8 cellular contexts compared by ENCODE assay signal in genomic region chr17:16751224-16751923, GRCh38.
DNase-seq lines count a peak whose midpoint lies in the region; ATAC-seq and TF ChIP-seq lines count a peak whose summit lies in the region.
"Not testable (repeated sequence)": the region's sequence is repeated elsewhere in the genome, so short reads cannot be mapped to it uniquely, and the experiment has no call there.

No MANE protein-coding gene starts in this region.

- not testable (repeated sequence) for H3K36me3 ChIP-seq in BLaER1 treated with 17β-estradiol and CSF1 and Interleukin-3, amounts not matched to agents 10 nM and 100 nM

- H3K4me3 Mint-ChIP-seq in activated naive CD8-positive, alpha-beta T cell treated with anti-CD3 and anti-CD28 coated beads, Interleukin-2, amount 50 U/mL, for 24 hours; stimulated activated effector memory CD8-positive, alpha-beta T cell treated with anti-CD3 and anti-CD28 coated beads, Interleukin-12 subunit alpha, Interleukin-12 subunit beta, amount 100 ng/mL, for 72 hours: not testable (repeated sequence)

- H3K4me1 Mint-ChIP-seq in activated naive CD8-positive, alpha-beta T cell treated with anti-CD3 and anti-CD28 coated beads, Interleukin-2, amount 50 U/mL, for 24 hours; stimulated activated effector memory CD8-positive, alpha-beta T cell treated with anti-CD3 and anti-CD28 coated beads, Interleukin-12 subunit alpha, Interleukin-12 subunit beta, amount 100 ng/mL, for 72 hours: not testable (repeated sequence)

- not testable (repeated sequence) for H3K27ac ChIP-seq in BLaER1 treated with 17β-estradiol and CSF1 and Interleukin-3, amounts not matched to agents 10 nM and 100 nM

- H3K27me3 Mint-ChIP-seq in activated naive CD8-positive, alpha-beta T cell treated with anti-CD3 and anti-CD28 coated beads, Interleukin-2, amount 50 U/mL, for 24 hours = peaks cover 12% of the 10 kb centered on the region

- DNase-seq in NCI-H1417 (lab: John Stamatoyannopoulos, UW) = peak; percentile 1 to 54 (median 25)
- peak; percentile 11 for DNase-seq in RPMI7951 (ENCODE audit: low read depth)
- DNase-seq in activated naive CD8-positive, alpha-beta T cell treated with anti-CD3 and anti-CD28 coated beads, Interleukin-2, amount 50 U/mL, for 24 hours = peak; percentile 5
- peak; percentile 11 for DNase-seq in fibroblast of pulmonary artery (ENCODE audit: low read depth)
- DNase-seq in medulla oblongata (ENCODE audit: extremely low spot score) = peak; percentile 41
- not testable (repeated sequence) for DNase-seq in stimulated activated effector memory CD8-positive, alpha-beta T cell treated with anti-CD3 and anti-CD28 coated beads, Interleukin-12 subunit alpha, Interleukin-12 subunit beta, amount 100 ng/mL, for 72 hours (ENCODE audit: low spot score in 2 of 2)

- peaks cover 3 to 18% (median 15%) of the 10 kb centered on the region in 11 experiments; a peak in 20 of 22 replicates for H3K27me3 ChIP-seq in BLaER1 treated with 17β-estradiol and CSF1 and Interleukin-3, amounts not matched to agents 10 nM and 100 nM

- H3K4me1 ChIP-seq in BLaER1 treated with 17β-estradiol and CSF1 and Interleukin-3, amounts not matched to agents 10 nM and 100 nM = peaks cover 0 to 15% (median 8%) of the 10 kb centered on the region in 10 experiments; a peak in 9 of 20 replicates

- not testable (repeated sequence) for H3K36me3 Mint-ChIP-seq in activated naive CD8-positive, alpha-beta T cell treated with anti-CD3 and anti-CD28 coated beads, Interleukin-2, amount 50 U/mL, for 24 hours (ENCODE audit: low read depth); stimulated activated effector memory CD8-positive, alpha-beta T cell treated with anti-CD3 and anti-CD28 coated beads, Interleukin-12 subunit alpha, Interleukin-12 subunit beta, amount 100 ng/mL, for 72 hours

- not testable (repeated sequence) for H3K4me3 ChIP-seq in BLaER1 treated with 17β-estradiol and CSF1 and Interleukin-3, amounts not matched to agents 10 nM and 100 nM; fibroblast of pulmonary artery (replicated peaks; ENCODE audit: low read depth, low read length)

- H3K4me2 ChIP-seq in BLaER1 treated with 17β-estradiol and CSF1 and Interleukin-3, amounts not matched to agents 10 nM and 100 nM = peak overlapping the region in 8 of 11 experiments; percentile 16 to 48 (median 43); a peak in 12 of 22 replicates

- TF ChIP-seq CTCF in fibroblast of pulmonary artery (IDR thresholded peaks at IDR 0.05; ENCODE audit: low read length, missing control alignments) = peak; percentile 39

- H4K20me1 ChIP-seq in BLaER1 treated with 17β-estradiol and CSF1 and Interleukin-3, amounts not matched to agents 10 nM and 100 nM = not testable (repeated sequence)

- not testable (repeated sequence) for H3K9me3 Mint-ChIP-seq in activated naive CD8-positive, alpha-beta T cell treated with anti-CD3 and anti-CD28 coated beads, Interleukin-2, amount 50 U/mL, for 24 hours; stimulated activated effector memory CD8-positive, alpha-beta T cell treated with anti-CD3 and anti-CD28 coated beads, Interleukin-12 subunit alpha, Interleukin-12 subunit beta, amount 100 ng/mL, for 72 hours

- H3K9ac ChIP-seq in BLaER1 treated with 17β-estradiol and CSF1 and Interleukin-3, amounts not matched to agents 10 nM and 100 nM = not testable (repeated sequence)

- H3K9me3 ChIP-seq in BLaER1 treated with 17β-estradiol and CSF1 and Interleukin-3, amounts not matched to agents 10 nM and 100 nM (replicated peaks in 1 of 11) = peaks cover 4 to 10% (median 8%) of the 10 kb centered on the region in 11 experiments; a peak in 17 of 22 replicates

- ATAC-seq in GM21786 (IDR thresholded peaks at IDR 0.05; ENCODE audit: unreplicated experiment) = peak; percentile 61
- ATAC-seq in activated naive CD8-positive, alpha-beta T cell treated with anti-CD3 and anti-CD28 coated beads, Interleukin-2, amount 50 U/mL, for 24 hours = peak; percentile 54
- ATAC-seq in stimulated activated effector memory CD8-positive, alpha-beta T cell treated with anti-CD3 and anti-CD28 coated beads, Interleukin-12 subunit alpha, Interleukin-12 subunit beta, amount 100 ng/mL, for 72 hours = peak; percentile 50

- H3K27ac Mint-ChIP-seq in activated naive CD8-positive, alpha-beta T cell treated with anti-CD3 and anti-CD28 coated beads, Interleukin-2, amount 50 U/mL, for 24 hours; stimulated activated effector memory CD8-positive, alpha-beta T cell treated with anti-CD3 and anti-CD28 coated beads, Interleukin-12 subunit alpha, Interleukin-12 subunit beta, amount 100 ng/mL, for 72 hours: not testable (repeated sequence)
